ENCODE assay signal across 25 cellular contexts in genomic region chr12:103819892-103820291, GRCh38. TPM values are rescaled to one million over a fixed set of nuclear protein-coding genes. Genes with fewer than 3 reads are reported as not detected.
A peak's percentile ranks its signal among the peaks of the same experiment; 100 is the strongest.
DNase-seq lines count a peak whose midpoint lies in the region; ATAC-seq, FAIRE-seq and TF ChIP-seq lines count a peak whose summit lies in the region.
"Had no signal": no experiment of that assay in that cellular context is flagged by ENCODE, and none has a peak within 500 bp of the region (broad histone marks: within the 10 kb centered on the region; RNA-seq: fewer than 3 reads in every experiment).

No MANE protein-coding gene starts in this region.

- peaks cover 8% of the 10 kb centered on the region for H3K4me1 Mint-ChIP-seq in activated naive CD8-positive, alpha-beta T cell treated with anti-CD3 and anti-CD28 coated beads for 36 hours
- H3K4me1 Mint-ChIP-seq: CD8-positive, alpha-beta memory T cell had no signal

- TF ChIP-seq POLR2A in H54 (IDR thresholded peaks at IDR 0.05; ENCODE audit: low read depth, low read length), result no peak
- TF ChIP-seq POLR2A in esophagus muscularis mucosa (IDR thresholded peaks at IDR 0.05; ENCODE audit: low read depth), result no peak
- no peak for TF ChIP-seq POLR2A in sigmoid colon (IDR thresholded peaks at IDR 0.05)
- no peak for TF ChIP-seq POLR2A in uterus (IDR thresholded peaks at IDR 0.05)

- H3K4me3 Mint-ChIP-seq in activated naive CD8-positive, alpha-beta T cell treated with anti-CD3 and anti-CD28 coated beads for 36 hours, result no peak overlapping the region
- H3K4me3 Mint-ChIP-seq: CD14-positive monocyte; CD4-positive, alpha-beta T cell; CD8-positive, alpha-beta memory T cell; GM23338; HFFc6 had no signal

- no peak for TF ChIP-seq CTCF in esophagus muscularis mucosa (IDR thresholded peaks at IDR 0.05)
- TF ChIP-seq CTCF in sigmoid colon (IDR thresholded peaks at IDR 0.05), result no peak
- TF ChIP-seq CTCF in uterus (IDR thresholded peaks at IDR 0.05), result no peak

- TF ChIP-seq EP300 in esophagus muscularis mucosa (IDR thresholded peaks at IDR 0.05) (no peak), sigmoid colon (IDR thresholded peaks at IDR 0.05) (no peak)

- peak; percentile 15 for FAIRE-seq in H54 (lab: Jason Lieb, UNC)
- FAIRE-seq: A549, D721Med, G401.6, GM12892, GM19239 had no signal

- H3K4me1 ChIP-seq in esophagus muscularis mucosa (peaks cover 0 to 99% (median 78%) of the 10 kb centered on the region in 4 donors), sigmoid colon (peaks cover 0 to 99% (median 82%) of the 10 kb centered on the region in 4 donors), uterus (peaks cover 0 to 6% of the 10 kb centered on the region in 2 donors)
- H3K4me1 ChIP-seq: BE2C; BLaER1 treated with 17β-estradiol and CSF1 and Interleukin-3, amounts not matched to agents 10 nM and 100 nM; HAP-1 had no signal

- H3K9me3 Mint-ChIP-seq in activated naive CD8-positive, alpha-beta T cell treated with anti-CD3 and anti-CD28 coated beads for 36 hours, result peaks cover 4% of the 10 kb centered on the region
- H3K9me3 Mint-ChIP-seq: HFFc6 had no signal

- DNase-seq in H54 (ENCODE audit: insufficient read length, low spot score), result no peak
- no peak for DNase-seq in esophagus muscularis mucosa (ENCODE audit: extremely low spot score)
- no peak for DNase-seq in sigmoid colon
- no peak for DNase-seq in uterus
- DNase-seq in activated naive CD8-positive, alpha-beta T cell treated with anti-CD3 and anti-CD28 coated beads for 36 hours, result no peak
- DNase-seq: 8988T; ACHN; AML-193; BE2C; CD4-positive, alpha-beta T cell; CD8-positive, alpha-beta memory T cell; DMS153; DND-41 had no signal

- intact Hi-C loops in esophagus muscularis mucosa (cut with DNase I), result no loop called here
- intact Hi-C loops in sigmoid colon (cut with DNase I), result no loop called here
- intact Hi-C loops in uterus (cut with DNase I; ENCODE audit: low total_unique reads), result no loop called here

- H3K27ac ChIP-seq in esophagus muscularis mucosa (replicated peaks in 1 of 4) (peak overlapping the region; percentile 22 to 66 (median 44)), sigmoid colon (peak overlapping the region; percentile 7 to 99 (median 76)), uterus (peak overlapping the region; percentile 61 to 78)
- H3K27ac ChIP-seq: A549; BLaER1 treated with 17β-estradiol and CSF1 and Interleukin-3, amounts not matched to agents 10 nM and 100 nM had no signal

- WGBS in esophagus muscularis mucosa, result 69% methylated on average over 2 of the region's 2 CpGs
- 89 to 94% methylated on average over 2 of the region's 2 CpGs for WGBS in sigmoid colon, 2 donors

- H3K36me3 Mint-ChIP-seq in activated naive CD8-positive, alpha-beta T cell treated with anti-CD3 and anti-CD28 coated beads for 36 hours, result peaks cover 11% of the 10 kb centered on the region

- ATAC-seq in GM21360 (IDR thresholded peaks at IDR 0.05; ENCODE audit: unreplicated experiment), result no peak
- ATAC-seq in HG03175 (IDR thresholded peaks at IDR 0.05; ENCODE audit: unreplicated experiment), result no peak
- ATAC-seq: A549, GM23338 had no signal

- H3K9me3 ChIP-seq in esophagus muscularis mucosa (peaks cover 0 to 6% (median 0%) of the 10 kb centered on the region in 4 donors), sigmoid colon (no peaks in the 10 kb centered on the region), uterus (no peaks in the 10 kb centered on the region)
- H3K9me3 ChIP-seq: BE2C, HAP-1 had no signal

- no peaks in the 10 kb centered on the region for H3K27me3 Mint-ChIP-seq in activated naive CD8-positive, alpha-beta T cell treated with anti-CD3 and anti-CD28 coated beads for 36 hours
- H3K27me3 Mint-ChIP-seq: CD4-positive, alpha-beta T cell; CD8-positive, alpha-beta memory T cell had no signal

- H3K4me3 ChIP-seq in esophagus muscularis mucosa (no peak overlapping the region), sigmoid colon (no peak overlapping the region), uterus (no peak overlapping the region)
- H3K4me3 ChIP-seq: A549; BLaER1 treated with 17β-estradiol and CSF1 and Interleukin-3, amounts not matched to agents 10 nM and 100 nM; GM23338; HAP-1 had no signal

- H3K27me3 ChIP-seq in esophagus muscularis mucosa, result no peaks in the 10 kb centered on the region
- H3K27me3 ChIP-seq in sigmoid colon, result no peaks in the 10 kb centered on the region
- H3K27me3 ChIP-seq in uterus, result no peaks in the 10 kb centered on the region
- H3K27me3 ChIP-seq: BE2C; BLaER1 treated with 17β-estradiol and CSF1 and Interleukin-3, amounts not matched to agents 10 nM and 100 nM had no signal

- H3K36me3 ChIP-seq in esophagus muscularis mucosa, result peaks cover 0 to 15% (median 5%) of the 10 kb centered on the region in 4 donors
- H3K36me3 ChIP-seq in sigmoid colon, result peaks cover 0 to 38% (median 10%) of the 10 kb centered on the region in 4 donors
- no peaks in the 10 kb centered on the region for H3K36me3 ChIP-seq in uterus
- H3K36me3 ChIP-seq: BE2C, HAP-1 had no signal

- H3K27ac Mint-ChIP-seq in activated naive CD8-positive, alpha-beta T cell treated with anti-CD3 and anti-CD28 coated beads for 36 hours, result no peak overlapping the region
- H3K27ac Mint-ChIP-seq: CD14-positive monocyte; CD4-positive, alpha-beta T cell; CD8-positive, alpha-beta memory T cell; GM23338; HFFc6 had no signal

RNA-seq across cellular contexts. Expression of gene NT5DC3, which starts 21.1 kb away (rescaled TPM):
- total RNA-seq in esophagus muscularis mucosa, result 100 to 1,000 TPM; 169 to 275 (median 195) TPM
- 100 to 1,000 TPM; 179 to 346 (median 240) TPM for total RNA-seq in sigmoid colon
- polyA plus RNA-seq in sigmoid colon, result 1 to 10 TPM in 2 of 3 donors, under 1 TPM in 1; 0.23 to 6.8 (median 1.8) TPM
- total RNA-seq in uterus, result 10 to 100 TPM in 3 of 4 donors, 1 to 10 TPM in 1; 5.6 to 60.9 (median 15.9) TPM
- total RNA-seq in activated naive CD8-positive, alpha-beta T cell treated with anti-CD3 and anti-CD28 coated beads for 36 hours, result 1 to 10 TPM; 9.6 TPM
